11 cellular contexts compared by ENCODE assay signal in the genomic region with DNA sequence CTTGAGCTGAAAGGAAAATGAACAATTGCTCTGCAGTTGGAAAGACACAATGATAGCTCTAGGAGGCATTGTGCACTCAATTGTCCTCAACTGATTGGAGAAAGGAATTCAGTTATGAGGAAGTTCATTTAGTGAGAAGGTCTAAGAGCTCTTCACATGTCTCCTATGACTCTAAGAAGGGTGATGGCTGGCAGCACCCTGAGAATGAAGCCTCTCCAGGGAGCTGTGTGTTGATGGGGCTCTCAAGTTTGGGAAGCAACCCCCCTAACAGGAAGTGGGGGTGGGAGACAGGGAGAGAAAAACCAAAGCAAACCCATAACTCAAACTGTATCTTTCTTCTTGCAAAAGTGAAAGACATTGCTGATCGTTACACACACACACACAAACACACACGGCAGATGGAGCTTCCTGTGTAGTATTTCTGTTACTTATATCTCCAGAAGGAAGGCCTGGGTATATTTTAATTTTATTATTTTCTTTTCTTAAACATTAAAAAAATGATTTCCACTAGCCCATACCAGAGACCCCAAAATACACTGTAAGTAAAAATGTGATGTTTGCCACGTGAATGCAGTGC. TPM values are rescaled to one million over a fixed set of nuclear protein-coding genes. Genes with fewer than 3 reads are reported as not detected.
DNase-seq lines count a peak whose midpoint lies in the region; ATAC-seq, FAIRE-seq and TF ChIP-seq lines count a peak whose summit lies in the region.
"Had no signal": no experiment of that assay in that cellular context is flagged by ENCODE, and none has a peak within 500 bp of the region (broad histone marks: within the 10 kb centered on the region; RNA-seq: fewer than 3 reads in every experiment).

No MANE protein-coding gene starts in this region.

- H3K27ac ChIP-seq in SJCRH30: peak overlapping the region; percentile 97
- H3K27ac ChIP-seq: parathyroid adenoma had no signal

- H3K4me3 ChIP-seq in SJCRH30: no peak overlapping the region

- H3K27ac Mint-ChIP-seq in effector memory CD8-positive, alpha-beta T cell: peak overlapping the region; percentile 92 to 96

- FAIRE-seq in GM12892 (lab: Jason Lieb, UNC): peak; percentile 62

- H3K27me3 Mint-ChIP-seq in effector memory CD8-positive, alpha-beta T cell: no peaks in the 10 kb centered on the region

- peaks cover 23% of the 10 kb centered on the region for H3K36me3 Mint-ChIP-seq in effector memory CD8-positive, alpha-beta T cell (ENCODE audit: insufficient read depth)

- no peaks in the 10 kb centered on the region for H3K9me3 ChIP-seq in SJCRH30 (replicated peaks)

- peak; percentile 50; the same call in 1 of the 2 replicates for TF ChIP-seq POLR2A in GM12892 (IDR thresholded peaks at IDR 0.05; ENCODE audit: low read depth, low read length)

- H3K27me3 ChIP-seq in SJCRH30: no peaks in the 10 kb centered on the region

- H3K4me1 Mint-ChIP-seq in effector memory CD8-positive, alpha-beta T cell (ENCODE audit: low read depth in 2 of 2): peaks cover 64 to 78% of the 10 kb centered on the region in 2 donors

- 0 out of 2 replicates have a peak, but pooled peaks cover 2% of the 10 kb centered on the region for H3K36me3 ChIP-seq in SJCRH30

- DNase-seq in AML-193 (lab: John Stamatoyannopoulos, UW) (peak; percentile 55 to 58), GM12892 (ENCODE audit: insufficient read length) (no peak), SJCRH30 (peak in 1 of 2 experiments; percentile 41)
- no peak for DNase-seq in effector memory CD8-positive, alpha-beta T cell
- DNase-seq: amniotic stem cell, NCI-H226 had no signal

- no peaks in the 10 kb centered on the region for H3K9me3 Mint-ChIP-seq in effector memory CD8-positive, alpha-beta T cell

- peak overlapping the region; percentile 85 to 86 for H3K4me3 Mint-ChIP-seq in effector memory CD8-positive, alpha-beta T cell

- ATAC-seq in effector memory CD8-positive, alpha-beta T cell (replicated peaks): peak; percentile 28
- ATAC-seq in esophagus mucosa: no peak
- ATAC-seq in HG03378 (IDR thresholded peaks at IDR 0.05; ENCODE audit: unreplicated experiment): no peak
- no peak for ATAC-seq in GM18870 (IDR thresholded peaks at IDR 0.05; ENCODE audit: unreplicated experiment)
- ATAC-seq in GM21529 (IDR thresholded peaks at IDR 0.05; ENCODE audit: unreplicated experiment): no peak

- H3K4me1 ChIP-seq in SJCRH30: peaks cover 46% of the 10 kb centered on the region
- H3K4me1 ChIP-seq: parathyroid adenoma had no signal

RNA-seq across cellular contexts. Expression of a gene that starts 21.2 kb away (rescaled TPM):
- polyA plus RNA-seq in GM12892 (2012; ENCODE audit: missing spikeins): 13.1 TPM
- total RNA-seq in SJCRH30 (2014; rRNA removed; shearing (Covaris generic)): 31.8 and 37.0 TPM in 2 replicates
- 7.3 TPM for total RNA-seq in esophagus mucosa

Comparison
In these comparisons a context has a peak if more than half of its experiments do, and no peak if none do; other contexts are left out.
1. DNase-seq: peak in AML-193 (2 of 2); none in GM12892 (single experiment) and effector memory CD8-positive, alpha-beta T cell (0 of 3).